Comparison of ENCODE assay signal across 9 cellular contexts in genomic region chr3:118760611-118761606, GRCh38.
DNase-seq lines count a peak whose midpoint lies in the region; ATAC-seq and TF ChIP-seq lines count a peak whose summit lies in the region.
"Had no signal": no experiment of that assay in that cellular context is flagged by ENCODE, and none has a peak within 500 bp of the region (broad histone marks: within the 10 kb centered on the region; RNA-seq: fewer than 3 reads in every experiment).

No MANE protein-coding gene starts in this region.

- no peak overlapping the region for H3K27ac ChIP-seq in SJCRH30
- no peak overlapping the region for H3K27ac ChIP-seq in ovary

- TF ChIP-seq EP300 in ovary (IDR thresholded peaks at IDR 0.05): no peak

- peak; percentile 45 for DNase-seq in COR-L47 (lab: John Stamatoyannopoulos, UW)
- peak; percentile 59 for DNase-seq in M059J (ENCODE audit: low read depth)
- peak; percentile 45 for DNase-seq in ecto neural progenitor cell (ENCODE audit: low spot score)
- DNase-seq in SJCRH30: no peak
- DNase-seq in OCI-M1 (lab: John Stamatoyannopoulos, UW): no peak
- no peak for DNase-seq in ovary
- DNase-seq: anterior cingulate cortex had no signal

- H3K4me3 ChIP-seq in SJCRH30: no peak overlapping the region
- no peak overlapping the region for H3K4me3 ChIP-seq in ovary

- TF ChIP-seq CTCF in ovary (IDR thresholded peaks at IDR 0.05): no peak

- peak; percentile 40 for ATAC-seq in GM18907 (IDR thresholded peaks at IDR 0.05; ENCODE audit: unreplicated experiment)
- ATAC-seq in HG02571 (IDR thresholded peaks at IDR 0.05; ENCODE audit: unreplicated experiment): no peak

- H3K36me3 ChIP-seq in SJCRH30: no peaks in the 10 kb centered on the region; the same call in 1 of the 2 replicates
- H3K36me3 ChIP-seq in ovary: no peaks in the 10 kb centered on the region

- H3K27me3 ChIP-seq in SJCRH30 (no peaks in the 10 kb centered on the region), ovary (no peaks in the 10 kb centered on the region)

- 21 to 44% (median 21%) methylated on average over 5 of the region's 5 CpGs for WGBS in ovary, 3 donors

- H3K4me1 ChIP-seq in SJCRH30 (no peaks in the 10 kb centered on the region), ovary (ENCODE audit: insufficient read depth) (no peaks in the 10 kb centered on the region)

- H3K9me3 ChIP-seq in SJCRH30 (replicated peaks) (no peaks in the 10 kb centered on the region), ovary (no peaks in the 10 kb centered on the region)

- intact Hi-C loops in ovary (cut with DNase I): no loop called here

- TF ChIP-seq POLR2A in ovary (IDR thresholded peaks at IDR 0.05): no peak

Comparison
In these comparisons a context has a peak if more than half of its experiments do, and no peak if none do; other contexts are left out.
1. DNase-seq: peak in COR-L47 (single experiment), M059J (single experiment) and ecto neural progenitor cell (single experiment); none in SJCRH30 (0 of 2), OCI-M1 (single experiment) and ovary (0 of 5).